Comparison of ENCODE assay signal across 1 cellular context in genomic region chr19:12567951-12568350, GRCh38.
TF ChIP-seq lines count a peak whose summit lies in the region.

No MANE protein-coding gene starts in this region.

TF ChIP-seq in IMR-90, 13 proteins besides CTCF, POLR2A, EP300 and RAD21:
- TF ChIP-seq BHLHE40 (IDR thresholded peaks at IDR 0.05; ENCODE audit: low read depth, low read length): no peak
- TF ChIP-seq NFE2L2 (IDR thresholded peaks at IDR 0.05; ENCODE audit: low read depth, low read length): no peak
- TF ChIP-seq CEBPB (IDR thresholded peaks at IDR 0.05; ENCODE audit: low read depth, low read length): 0 out of 2 replicates have a peak, but pooled peaks have one; percentile 39
- no peak for TF ChIP-seq CHD1 (IDR thresholded peaks at IDR 0.05; ENCODE audit: low read depth, low read length)
- TF ChIP-seq RCOR1 (IDR thresholded peaks at IDR 0.05; ENCODE audit: insufficient replicate concordance, low read length): no peak
- TF ChIP-seq RFX5 (IDR thresholded peaks at IDR 0.05; ENCODE audit: low read depth, low read length): no peak
